ENCODE assay signal across 22 cellular contexts in the genomic region with DNA sequence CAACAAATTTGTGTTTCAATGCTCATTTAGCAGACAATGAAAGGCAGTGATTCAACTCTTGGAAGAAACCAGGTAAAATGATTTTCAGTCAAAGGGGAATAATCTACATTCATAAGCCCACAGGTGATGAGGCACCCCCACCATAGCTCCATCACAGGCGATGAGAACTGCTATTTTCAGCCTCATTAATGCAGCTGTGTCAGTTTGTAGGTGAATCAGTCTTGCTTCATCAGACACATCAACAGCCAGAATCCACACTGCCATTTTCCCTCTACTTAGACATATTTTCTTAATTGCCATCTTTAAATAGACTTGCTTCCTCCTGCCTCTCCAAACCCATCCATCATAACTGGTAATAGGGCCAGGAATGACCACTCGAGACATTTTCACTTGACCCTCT.
DNase-seq lines count a peak whose midpoint lies in the region; ATAC-seq lines count a peak whose summit lies in the region.
"Had no signal": no experiment of that assay in that cellular context is flagged by ENCODE, and none has a peak within 500 bp of the region (broad histone marks: within the 10 kb centered on the region; RNA-seq: fewer than 3 reads in every experiment).

No MANE protein-coding gene starts in this region.

- H3K4me1 ChIP-seq in BLaER1 treated with 17β-estradiol and CSF1 and Interleukin-3, amounts not matched to agents 10 nM and 100 nM, result peaks cover 20 to 27% (median 24%) of the 10 kb centered on the region in 10 experiments
- H3K4me1 ChIP-seq: BE2C had no signal

- no peak overlapping the region for H3K9ac ChIP-seq in BLaER1 treated with 17β-estradiol and CSF1 and Interleukin-3, amounts not matched to agents 10 nM and 100 nM

- peaks cover 0 to 17% (median 8%) of the 10 kb centered on the region in 11 experiments; a peak in 9 of 22 replicates for H3K9me3 ChIP-seq in BLaER1 treated with 17β-estradiol and CSF1 and Interleukin-3, amounts not matched to agents 10 nM and 100 nM (replicated peaks in 1 of 11)
- H3K9me3 ChIP-seq: BE2C had no signal

- peak in 34 of 42 donors; percentile 4 to 83 (median 41) for DNase-seq in head of caudate nucleus
- peak; percentile 68 for DNase-seq in putamen (ENCODE audit: low spot score)
- DNase-seq in occipital lobe (lab: John Stamatoyannopoulos, UW), result no peak
- DNase-seq in GM19238 (ENCODE audit: insufficient read length, low spot score), result no peak
- DNase-seq: 8988T; ACHN; BE2C; C1 segment of cervical spinal cord; CD4-positive, alpha-beta memory T cell; CD4-positive, CD25-positive, alpha-beta regulatory T cell; CD8-positive, alpha-beta memory T cell; COR-L47; DMS 273 treated with DMSO at 0.1 percent for 48 hours; DMS153; DMS53; DMS79; DND-41; EL; GDM1 had no signal

- no peaks in the 10 kb centered on the region for H4K20me1 ChIP-seq in BLaER1 treated with 17β-estradiol and CSF1 and Interleukin-3, amounts not matched to agents 10 nM and 100 nM

- intact Hi-C loops in head of caudate nucleus (cut with DNase I), result no loop called here

- no peaks in the 10 kb centered on the region for H3K27me3 ChIP-seq in BLaER1 treated with 17β-estradiol and CSF1 and Interleukin-3, amounts not matched to agents 10 nM and 100 nM
- H3K27me3 ChIP-seq: BE2C had no signal

- peak overlapping the region in 6 of 11 experiments; percentile 11 to 39 (median 15); a peak in 6 of 22 replicates for H3K27ac ChIP-seq in BLaER1 treated with 17β-estradiol and CSF1 and Interleukin-3, amounts not matched to agents 10 nM and 100 nM

- H3K36me3 ChIP-seq in BLaER1 treated with 17β-estradiol and CSF1 and Interleukin-3, amounts not matched to agents 10 nM and 100 nM, result no peaks in the 10 kb centered on the region
- H3K36me3 ChIP-seq: BE2C had no signal

- peak overlapping the region; percentile 54 to 81 (median 70) for H3K4me2 ChIP-seq in BLaER1 treated with 17β-estradiol and CSF1 and Interleukin-3, amounts not matched to agents 10 nM and 100 nM

- ATAC-seq in HG02763 (IDR thresholded peaks at IDR 0.05; ENCODE audit: unreplicated experiment), result no peak
- ATAC-seq: GM12878 had no signal

- no peak overlapping the region for H3K4me3 ChIP-seq in BLaER1 treated with 17β-estradiol and CSF1 and Interleukin-3, amounts not matched to agents 10 nM and 100 nM
- H3K4me3 ChIP-seq: GM12878 had no signal

Comparison
In these comparisons a context has a peak if more than half of its experiments do, and no peak if none do; other contexts are left out.
1. DNase-seq: peak in head of caudate nucleus (34 of 42) and putamen (single experiment); none in occipital lobe (single experiment) and GM19238 (single experiment).